Comparison of ENCODE assay signal across 8 cellular contexts in the genomic region with DNA sequence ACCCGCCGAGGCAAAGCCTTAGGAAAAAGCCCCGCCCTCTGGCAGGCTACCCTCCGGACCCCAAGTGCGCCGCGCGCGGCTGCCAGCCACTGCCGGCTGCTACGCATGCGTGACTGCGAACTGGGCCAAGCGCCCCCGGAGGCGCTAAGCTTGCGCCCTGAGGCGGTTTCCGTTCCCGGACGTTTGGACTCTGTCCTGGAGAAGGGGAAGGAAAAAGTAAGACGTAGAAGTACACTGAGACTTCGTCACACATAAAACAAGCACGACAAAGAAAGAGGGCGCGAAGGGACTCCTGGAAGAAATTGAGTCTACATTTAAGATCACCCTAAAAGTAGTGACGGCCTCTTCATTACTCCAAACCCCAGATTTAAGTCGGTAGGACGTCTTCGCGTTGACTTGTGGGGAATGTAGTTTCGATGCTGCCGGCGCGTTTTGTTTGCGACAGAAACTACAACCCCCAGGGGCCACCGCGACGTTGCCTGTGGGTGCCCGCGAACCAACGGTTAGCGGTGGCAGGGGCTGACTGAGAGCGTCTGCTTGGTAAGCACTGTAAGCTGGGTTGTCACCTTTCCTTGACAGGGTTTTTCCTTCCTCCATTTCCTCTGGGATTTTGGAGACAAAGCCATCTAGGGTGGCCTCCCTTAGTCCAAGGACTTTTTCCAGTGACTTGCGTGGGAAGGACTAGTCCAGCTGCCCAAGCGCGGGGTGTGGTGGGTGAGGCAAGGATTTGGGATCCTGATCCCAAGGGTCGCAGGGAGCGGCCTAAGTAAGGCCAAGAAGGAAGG. TPM values are rescaled to one million over a fixed set of nuclear protein-coding genes. Genes with fewer than 3 reads are reported as not detected.
DNase-seq lines count a peak whose midpoint lies in the region; ATAC-seq and TF ChIP-seq lines count a peak whose summit lies in the region.

A gene (plus strand): TSS at position 472 of the 785 bp plus-strand sequence. CDS start 49,715 bp downstream, outside the sequence.

- POLR2A ChIA-PET in Panc1 (lab: Charles Lee) = interaction anchor here (0.5 to 1.5 kb wide), 10 partner anchors 9 to 697 kb away, joined by 3 to 10 read pairs (median 6); a partner anchor contains a TSS

- H3K27ac ChIP-seq in Panc1 (ENCODE audit: low read length) (peak within 1 kb of the TSS; percentile 96), mucosa of rectum (ENCODE audit: low read depth in 2 of 2, low read length in 2 of 2) (peak within 1 kb of the TSS; percentile 99)

- peaks cover 18% of the 10 kb centered on the region for H3K4me1 ChIP-seq in Panc1 (ENCODE audit: control insufficient read depth, insufficient read depth, low read length)
- H3K4me1 ChIP-seq in mucosa of rectum (ENCODE audit: control insufficient read depth in 2 of 2, insufficient read depth in 2 of 2, low read length in 2 of 2) = peaks cover 25% of the 10 kb centered on the region in 2 donors

- H3K9me3 Mint-ChIP-seq in activated T-cell treated with anti-CD3 and anti-CD28 coated beads, Interleukin-2, amount 50 U/mL, for 4 hours = no peaks in the 10 kb centered on the region

- DNase-seq in DMS53 treated with DMSO at 0.1 percent for 48 hours (lab: John Stamatoyannopoulos, UW; ENCODE audit: unreplicated experiment) (peak; percentile 88), Panc1 (ENCODE audit: low read depth, low spot score) (peak; percentile 98), erythroblast (lab: John Stamatoyannopoulos, UW) (peak; percentile 98)
- DNase-seq in Jurkat, Clone E6-1 (ENCODE audit: low read depth, low spot score) = peak; percentile 97
- peak; percentile 90 for DNase-seq in activated T-cell treated with anti-CD3 and anti-CD28 coated beads, Interleukin-2, amount 50 U/mL, for 4 hours
- peak; percentile 94 for DNase-seq in stimulated activated CD8-positive, alpha-beta memory T cell treated with anti-CD3 and anti-CD28 coated beads, Interleukin-4, amount 100 ng/mL, for 48 hours

- H3K9ac ChIP-seq in mucosa of rectum (ENCODE audit: low read depth in 1 of 2, low read length in 2 of 2) = peak within 1 kb of the TSS; percentile 94 to 98

- peaks cover 2% of the 10 kb centered on the region for H3K36me3 Mint-ChIP-seq in activated T-cell treated with anti-CD3 and anti-CD28 coated beads, Interleukin-2, amount 50 U/mL, for 4 hours (ENCODE audit: insufficient read depth)

- H3K36me3 ChIP-seq in Panc1 (ENCODE audit: control insufficient read depth, insufficient read depth, low read length) (no peaks in the 10 kb centered on the region), mucosa of rectum (ENCODE audit: control insufficient read depth in 2 of 2, insufficient read depth in 2 of 2, low read length in 2 of 2) (no peaks in the 10 kb centered on the region)

- H3K27me3 Mint-ChIP-seq in activated T-cell treated with anti-CD3 and anti-CD28 coated beads, Interleukin-2, amount 50 U/mL, for 4 hours (ENCODE audit: low read depth) = no peaks in the 10 kb centered on the region

- CTCF ChIA-PET in Panc1 (lab: Charles Lee) = interaction anchor here (0.7 to 0.9 kb wide), 4 partner anchors 287 to 880 kb away, joined by 4 to 6 read pairs (median 5); a partner anchor contains a TSS

- H3K4me3 Mint-ChIP-seq in activated T-cell treated with anti-CD3 and anti-CD28 coated beads, Interleukin-2, amount 50 U/mL, for 4 hours = peak within 1 kb of the TSS; percentile 92

- peak; percentile 86 for TF ChIP-seq POLR2A in erythroblast (IDR thresholded peaks at IDR 0.05; ENCODE audit: low read length)

- TF ChIP-seq CTCF in Panc1 (IDR thresholded peaks at IDR 0.05) = no peak; the same call in 1 of the 2 replicates

- H3K27me3 ChIP-seq in Panc1 (ENCODE audit: control insufficient read depth, insufficient read depth, low read length) (no peaks in the 10 kb centered on the region), mucosa of rectum (ENCODE audit: control insufficient read depth in 2 of 2, insufficient read depth in 2 of 2, low read length in 2 of 2) (no peaks in the 10 kb centered on the region)

- in situ Hi-C loops in Panc1 (cut with HindIII; ENCODE audit: low pct_unique_long_range_greater_than_20kb, low sequenced_read_pairs) = no loop called here

- H3K4me3 ChIP-seq in Jurkat, Clone E6-1 (ENCODE audit: low read length) = peak within 1 kb of the TSS; percentile 83
- H3K4me3 ChIP-seq in Panc1 (ENCODE audit: low read depth in 2 of 2, low read length in 2 of 2) (peak within 1 kb of the TSS; percentile 64 to 89), mucosa of rectum (ENCODE audit: low read length in 2 of 2) (peak within 1 kb of the TSS; percentile 85 to 89)

- ATAC-seq in GM21619 (IDR thresholded peaks at IDR 0.05; ENCODE audit: unreplicated experiment) (peak; percentile 73), Panc1 (peak; percentile 85)
- ATAC-seq in activated T-cell treated with anti-CD3 and anti-CD28 coated beads, Interleukin-2, amount 50 U/mL, for 4 hours = peak; percentile 70 to 81

- BruUV-seq in Panc1 (replicated peaks; lab: Mats Ljungman, UMichigan) = no TSS peak

- H3K9me3 ChIP-seq in Panc1 (ENCODE audit: control insufficient read depth, insufficient read depth, low read depth, low read length) = no peaks in the 10 kb centered on the region
- no peaks in the 10 kb centered on the region for H3K9me3 ChIP-seq in mucosa of rectum (ENCODE audit: control insufficient read depth in 2 of 2, low read length in 2 of 2)

- peaks cover 39% of the 10 kb centered on the region for H3K4me1 Mint-ChIP-seq in activated T-cell treated with anti-CD3 and anti-CD28 coated beads, Interleukin-2, amount 50 U/mL, for 4 hours (ENCODE audit: low read depth)

- intact Hi-C loops in Panc1 (cut with micrococcal nuclease; ENCODE audit: unreplicated experiment) = loop anchor here (2.0 kb wide), 1 partner anchor 288 kb away; a partner anchor contains a TSS

RNA-seq across cellular contexts. Expression of the gene that starts here (rescaled TPM):
- polyA plus RNA-seq in Jurkat, Clone E6-1 (2012; ENCODE audit: insufficient read depth, insufficient read length) = 59.2 TPM
- total RNA-seq in Panc1 (2021; ENCODE audit: unreplicated experiment) = 37.6 TPM
- polyA plus RNA-seq in Panc1 (2012; ENCODE audit: insufficient read length) = 15.0 TPM
- 1 to 10 TPM; 7.5 to 8.2 (median 7.6) TPM for total RNA-seq in activated T-cell treated with anti-CD3 and anti-CD28 coated beads, Interleukin-2, amount 50 U/mL, for 4 hours

Comparison
In these comparisons a context has a peak if more than half of its experiments do, and no peak if none do; other contexts are left out.
1. Peak in every context shown above with its lines: DNase-seq, ATAC-seq, H3K4me3 ChIP-seq and H3K27ac ChIP-seq.